11 cellular contexts compared by ENCODE assay signal in genomic region chr4:128832253-128832641, GRCh38. TPM values are rescaled to one million over a fixed set of nuclear protein-coding genes. Genes with fewer than 3 reads are reported as not detected.
A peak's percentile ranks its signal among the peaks of the same experiment; 100 is the strongest.
DNase-seq lines count a peak whose midpoint lies in the region; ATAC-seq and TF ChIP-seq lines count a peak whose summit lies in the region.
"Had no signal": no experiment of that assay in that cellular context is flagged by ENCODE, and none has a peak within 500 bp of the region (broad histone marks: within the 10 kb centered on the region; RNA-seq: fewer than 3 reads in every experiment).

No MANE protein-coding gene starts in this region.

- peaks cover 18% of the 10 kb centered on the region for H3K4me1 ChIP-seq in CD8-positive, alpha-beta memory T cell (ENCODE audit: insufficient read depth, low read length)
- H3K4me1 ChIP-seq in OCI-LY3 (ENCODE audit: low read length), result peaks cover 38% of the 10 kb centered on the region
- peaks cover 0 to 27% (median 13%) of the 10 kb centered on the region in 4 donors for H3K4me1 ChIP-seq in right lobe of liver

- H3K27ac ChIP-seq in CD8-positive, alpha-beta memory T cell (ENCODE audit: low read depth, low read length), result no peak overlapping the region
- H3K27ac ChIP-seq in OCI-LY3 (ENCODE audit: low read length) (peak overlapping the region; percentile 78), right lobe of liver (peak overlapping the region in 1 of 3 donors; percentile 2)

- peaks cover 95% of the 10 kb centered on the region for H3K79me2 ChIP-seq in OCI-LY3 (ENCODE audit: low read length)

- intact Hi-C loops in right lobe of liver (cut with DNase I), result no loop called here

- ATAC-seq in GM21423 (IDR thresholded peaks at IDR 0.05; ENCODE audit: unreplicated experiment) (peak; percentile 29), right lobe of liver (peak; percentile 10 to 24 (median 12)), GM18502 (IDR thresholded peaks at IDR 0.05; ENCODE audit: poor library complexity, unreplicated experiment) (no peak)

- no peak overlapping the region for H3K4me3 Mint-ChIP-seq in CD8-positive, alpha-beta memory T cell

- H3K27me3 ChIP-seq in CD8-positive, alpha-beta memory T cell (ENCODE audit: insufficient read depth, low read length, poor library complexity, severe bottlenecking), result no peaks in the 10 kb centered on the region
- H3K27me3 ChIP-seq in OCI-LY3 (ENCODE audit: low read depth, low read length) (no peaks in the 10 kb centered on the region), right lobe of liver (no peaks in the 10 kb centered on the region)
- H3K27me3 ChIP-seq: BE2C had no signal

- H3K4me3 ChIP-seq in CD8-positive, alpha-beta memory T cell (ENCODE audit: low read length), result no peak overlapping the region
- H3K4me3 ChIP-seq in OCI-LY3 (ENCODE audit: low read length) (peak overlapping the region; percentile 53), right lobe of liver (no peak overlapping the region)

- no peaks in the 10 kb centered on the region for H3K9me3 ChIP-seq in CD8-positive, alpha-beta memory T cell (ENCODE audit: low read length)
- H3K9me3 ChIP-seq in OCI-LY3 (ENCODE audit: insufficient read depth, low read length), result no peaks in the 10 kb centered on the region
- H3K9me3 ChIP-seq in right lobe of liver, result no peaks in the 10 kb centered on the region
- H3K9me3 ChIP-seq: BE2C had no signal

- peaks cover 69% of the 10 kb centered on the region for H4K20me1 ChIP-seq in OCI-LY3 (ENCODE audit: insufficient read depth, low read length)

- no peak for TF ChIP-seq POLR2A in right lobe of liver (IDR thresholded peaks at IDR 0.05)

- H3K9ac ChIP-seq in OCI-LY3 (ENCODE audit: low read length), result peak overlapping the region; percentile 32

- peak overlapping the region in 5 of 8 donors; percentile 13 to 52 (median 26) for H3K27ac Mint-ChIP-seq in CD8-positive, alpha-beta memory T cell

- H3K4me2 ChIP-seq in OCI-LY3 (ENCODE audit: low read length), result peak overlapping the region; percentile 86

- POLR2A ChIA-PET in CD8-positive, alpha-beta memory T cell (lab: Charles Lee), result no interaction called here

- TF ChIP-seq CTCF in OCI-LY3 (IDR thresholded peaks at IDR 0.05; ENCODE audit: low read depth, low read length) (no peak), right lobe of liver (IDR thresholded peaks at IDR 0.05) (no peak)

- no peak overlapping the region for H2AFZ ChIP-seq in OCI-LY3 (ENCODE audit: low read depth, low read length)

- H3K4me1 Mint-ChIP-seq in CD8-positive, alpha-beta memory T cell, result peaks cover 64 to 84% (median 82%) of the 10 kb centered on the region in 3 donors

- H3K9me3 Mint-ChIP-seq in CD8-positive, alpha-beta memory T cell, result no peaks in the 10 kb centered on the region

- DNase-seq in CD8-positive, alpha-beta memory T cell, result no peak
- DNase-seq in right lobe of liver (no peak), AG20443 (ENCODE audit: low spot score) (no peak), SKM-1 treated with dmso at 0.1 percent for 144 hours (lab: John Stamatoyannopoulos, UW; ENCODE audit: unreplicated experiment) (no peak), NCI-H526 (lab: John Stamatoyannopoulos, UW) (no peak)
- DNase-seq: activated effector memory CD4-positive, alpha-beta T cell treated with anti-CD3 and anti-CD28 coated beads, Interleukin-2, amount 50 U/mL, for 16 hours; BE2C; T-helper 9 cell had no signal

- H3K36me3 ChIP-seq in CD8-positive, alpha-beta memory T cell (ENCODE audit: insufficient read depth, low read length), result peaks cover 14% of the 10 kb centered on the region
- H3K36me3 ChIP-seq in OCI-LY3 (replicated peaks; ENCODE audit: low read depth, low read length) (peaks cover 44% of the 10 kb centered on the region), right lobe of liver (peaks cover 0 to 10% (median 2%) of the 10 kb centered on the region in 4 donors)
- H3K36me3 ChIP-seq: BE2C had no signal

- H3K36me3 Mint-ChIP-seq in CD8-positive, alpha-beta memory T cell, result peaks cover 12 to 74% (median 23%) of the 10 kb centered on the region in 3 donors

- no peaks in the 10 kb centered on the region for H3K27me3 Mint-ChIP-seq in CD8-positive, alpha-beta memory T cell

- WGBS in right lobe of liver (ENCODE audit: insufficient coverage, low coverage, low lambda C conversion rate, missing lambda C conversion rate), result 39% methylated on average over 1 of the region's 1 CpG

- CTCF ChIA-PET in CD8-positive, alpha-beta memory T cell (lab: Charles Lee), result interaction anchor here (1.0 kb wide), 1 partner anchor 9 kb away, joined by 3 read pairs; no protein-coding TSS in a partner anchor

RNA-seq across cellular contexts. Expression of gene JADE1, which starts 22.7 kb away (rescaled TPM):
- total RNA-seq in CD8-positive, alpha-beta memory T cell, result 10 to 100 TPM; 28.4 to 29.1 TPM
- 43.7 TPM for polyA plus RNA-seq in CD8-positive, alpha-beta memory T cell
- total RNA-seq in right lobe of liver, result 10 to 100 TPM in 3 of 6 experiments, 1 to 10 TPM in 3; 8.2 to 16.9 (median 9.9) TPM
